ENCODE assay signal across 8 cellular contexts in genomic region chr5:83076742-83077661, GRCh38. TPM values are rescaled to one million over a fixed set of nuclear protein-coding genes. Genes with fewer than 3 reads are reported as not detected.
DNase-seq lines count a peak whose midpoint lies in the region; ATAC-seq and TF ChIP-seq lines count a peak whose summit lies in the region.

A gene with protein sequence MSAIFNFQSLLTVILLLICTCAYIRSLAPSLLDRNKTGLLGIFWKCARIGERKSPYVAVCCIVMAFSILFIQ (minus strand): TSS chr5:83077394. CDS start chr5:83077323, 71 bp downstream.
TSS of gene XRCC4 (plus strand) at chr5:83077547. CDS start at chr5:83104920, 27,373 bp downstream.

- no peaks in the 10 kb centered on the region for H3K4me1 ChIP-seq in prostate gland (replicated peaks)
- no peaks in the 10 kb centered on the region for H3K4me1 ChIP-seq in urinary bladder (ENCODE audit: insufficient read depth)

- H3K36me3 ChIP-seq in prostate gland (no peaks in the 10 kb centered on the region), urinary bladder (ENCODE audit: insufficient read depth) (no peaks in the 10 kb centered on the region)

- peak within 1 kb of the TSS; percentile 55 to 73 for H3K4me3 ChIP-seq in prostate gland
- peak within 1 kb of the TSS; percentile 69 for H3K4me3 ChIP-seq in urinary bladder (ENCODE audit: low read depth, low read length)

- peak; percentile 65 for TF ChIP-seq POLR2A in prostate gland (IDR thresholded peaks at IDR 0.05)

- intact Hi-C loops in left ventricle myocardium superior (cut with micrococcal nuclease), result no loop called here
- intact Hi-C loops in prostate gland (cut with DNase I), result no loop called here

- 0% methylated on average over 44 of the region's 44 CpGs for WGBS in prostate gland
- under 1% methylated on average over 44 of the region's 44 CpGs for WGBS in urinary bladder

- no peak for TF ChIP-seq CTCF in prostate gland (IDR thresholded peaks at IDR 0.05)

- H3K27me3 ChIP-seq in prostate gland (replicated peaks; ENCODE audit: insufficient read depth), result no peaks in the 10 kb centered on the region

- H3K27ac ChIP-seq in angular gyrus (ENCODE audit: low read depth, low read length), result peak within 1 kb of the TSS; percentile 86
- H3K27ac ChIP-seq in prostate gland, result peak within 1 kb of the TSS; percentile 54 to 61
- H3K27ac ChIP-seq in urinary bladder (ENCODE audit: low read depth), result peak within 1 kb of the TSS; percentile 71

- ATAC-seq in GM18498 (IDR thresholded peaks at IDR 0.05; ENCODE audit: unreplicated experiment) (peak; percentile 99), HG02938 (IDR thresholded peaks at IDR 0.05; ENCODE audit: unreplicated experiment) (peak; percentile 97), left ventricle myocardium superior (peak; percentile 100)

- peak; percentile 84 to 96 for DNase-seq in NCI-H187 (lab: John Stamatoyannopoulos, UW)
- peak; percentile 70 to 99 (median 90) for DNase-seq in T-helper 2 cell
- peak; percentile 95 for DNase-seq in left ventricle myocardium superior
- peak; percentile 97 for DNase-seq in prostate gland (ENCODE audit: low spot score)

- H3K9me3 ChIP-seq in prostate gland, result no peaks in the 10 kb centered on the region

RNA-seq across cellular contexts. Expression of the first gene that starts in this region (rescaled TPM):
- total RNA-seq in left ventricle myocardium superior (50.5 TPM), prostate gland (10 to 100 TPM; 30.8 to 44.9 TPM), urinary bladder (113 TPM)
- 30.1 TPM for polyA plus RNA-seq in urinary bladder

RNA-seq across cellular contexts. Expression of gene XRCC4, which starts in this region (rescaled TPM):
- 5.7 TPM for total RNA-seq in left ventricle myocardium superior
- total RNA-seq in prostate gland, result 10 to 100 TPM in 1 of 2 donors, 1 to 10 TPM in 1; 7.3 to 11.4 TPM
- total RNA-seq in urinary bladder, result 12.1 TPM
- 8.0 TPM for polyA plus RNA-seq in urinary bladder

Comparison
In these comparisons a context has a peak if more than half of its experiments do, and no peak if none do; other contexts are left out.
1. Peak in every context shown above with its lines: DNase-seq, ATAC-seq, H3K4me3 ChIP-seq and H3K27ac ChIP-seq.